ENCODE assay signal across 1 cellular context in the genomic region with DNA sequence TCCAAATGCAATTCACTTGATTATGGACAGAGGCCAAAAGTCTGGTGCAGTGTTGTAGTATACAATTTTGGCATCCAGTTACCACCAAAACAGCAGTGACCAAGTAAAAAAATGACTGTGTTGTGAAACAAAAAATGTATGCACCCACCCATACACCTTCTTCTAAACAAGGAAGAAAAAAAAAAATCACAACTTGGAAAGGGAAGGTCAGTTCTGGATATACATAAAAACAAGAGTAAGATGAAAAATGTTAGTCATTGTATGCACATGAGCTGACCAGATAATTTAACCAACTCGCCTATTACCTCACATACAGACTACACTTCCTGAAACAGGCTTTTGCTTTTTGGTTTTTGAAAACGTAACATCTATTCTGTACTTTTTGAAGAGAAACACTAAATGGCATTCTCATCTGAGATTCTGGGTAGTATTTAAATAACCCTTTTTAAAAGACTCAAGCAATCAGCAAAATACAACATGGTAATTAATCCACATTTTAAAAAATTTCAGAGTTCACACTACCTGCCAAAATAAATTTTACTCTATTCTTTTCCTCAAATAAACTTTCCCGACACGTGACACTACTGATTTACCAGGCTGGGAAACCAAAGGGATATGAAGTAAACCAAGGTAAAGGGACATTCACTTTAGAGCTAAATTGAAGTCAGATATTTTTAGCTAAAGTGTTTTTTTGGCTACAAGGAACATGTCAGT.
TF ChIP-seq lines count a peak whose summit lies in the region.

No MANE protein-coding gene starts in this region.

TF ChIP-seq in IMR-90, 13 proteins besides CTCF, POLR2A, EP300 and RAD21 (continued from another document):
- TF ChIP-seq CHD1 (IDR thresholded peaks at IDR 0.05; ENCODE audit: low read depth, low read length): no peak
- TF ChIP-seq, protein P1, sequence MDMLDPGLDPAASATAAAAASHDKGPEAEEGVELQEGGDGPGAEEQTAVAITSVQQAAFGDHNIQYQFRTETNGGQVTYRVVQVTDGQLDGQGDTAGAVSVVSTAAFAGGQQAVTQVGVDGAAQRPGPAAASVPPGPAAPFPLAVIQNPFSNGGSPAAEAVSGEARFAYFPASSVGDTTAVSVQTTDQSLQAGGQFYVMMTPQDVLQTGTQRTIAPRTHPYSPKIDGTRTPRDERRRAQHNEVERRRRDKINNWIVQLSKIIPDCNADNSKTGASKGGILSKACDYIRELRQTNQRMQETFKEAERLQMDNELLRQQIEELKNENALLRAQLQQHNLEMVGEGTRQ (IDR thresholded peaks at IDR 0.05; ENCODE audit: low read depth, low read length): peak; percentile 52; the same call in 1 of the 2 replicates
- no peak for TF ChIP-seq MAFK (IDR thresholded peaks at IDR 0.05; ENCODE audit: low read depth, low read length)
- TF ChIP-seq, protein P2, sequence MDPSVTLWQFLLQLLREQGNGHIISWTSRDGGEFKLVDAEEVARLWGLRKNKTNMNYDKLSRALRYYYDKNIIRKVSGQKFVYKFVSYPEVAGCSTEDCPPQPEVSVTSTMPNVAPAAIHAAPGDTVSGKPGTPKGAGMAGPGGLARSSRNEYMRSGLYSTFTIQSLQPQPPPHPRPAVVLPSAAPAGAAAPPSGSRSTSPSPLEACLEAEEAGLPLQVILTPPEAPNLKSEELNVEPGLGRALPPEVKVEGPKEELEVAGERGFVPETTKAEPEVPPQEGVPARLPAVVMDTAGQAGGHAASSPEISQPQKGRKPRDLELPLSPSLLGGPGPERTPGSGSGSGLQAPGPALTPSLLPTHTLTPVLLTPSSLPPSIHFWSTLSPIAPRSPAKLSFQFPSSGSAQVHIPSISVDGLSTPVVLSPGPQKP (IDR thresholded peaks at IDR 0.05; ENCODE audit: borderline replicate concordance, low read depth, low read length): no peak
- TF ChIP-seq FOS (IDR thresholded peaks at IDR 0.05; ENCODE audit: low read depth, low read length): no peak
- 0 out of 2 replicates have a peak, but pooled peaks have one; percentile 11 for TF ChIP-seq CEBPB (IDR thresholded peaks at IDR 0.05; ENCODE audit: low read depth, low read length)
- no peak for TF ChIP-seq RCOR1 (IDR thresholded peaks at IDR 0.05; ENCODE audit: insufficient replicate concordance, low read length)
- peak; percentile 39; the same call in 1 of the 2 replicates for TF ChIP-seq BHLHE40 (IDR thresholded peaks at IDR 0.05; ENCODE audit: low read depth, low read length)
